24 cellular contexts compared by ENCODE assay signal in genomic region chr4:151430737-151431457, GRCh38. TPM values are rescaled to one million over a fixed set of nuclear protein-coding genes. Genes with fewer than 3 reads are reported as not detected.
DNase-seq lines count a peak whose midpoint lies in the region; ATAC-seq and TF ChIP-seq lines count a peak whose summit lies in the region.
"Had no signal": no experiment of that assay in that cellular context is flagged by ENCODE, and none has a peak within 500 bp of the region (broad histone marks: within the 10 kb centered on the region; RNA-seq: fewer than 3 reads in every experiment).

No MANE protein-coding gene starts in this region.

- H3K27me3 ChIP-seq in psoas muscle (ENCODE audit: insufficient read depth in 3 of 3, low read length in 2 of 3), result no peaks in the 10 kb centered on the region
- H3K27me3 ChIP-seq: upper lobe of right lung had no signal

- DNase-seq in NCI-H82 (lab: John Stamatoyannopoulos, UW), result peak; percentile 53
- no peak for DNase-seq in NCI-H82 treated with DMSO at 0.1 percent for 48 hours (lab: John Stamatoyannopoulos, UW; ENCODE audit: unreplicated experiment)
- peak; percentile 49 for DNase-seq in NCI-H345 (lab: John Stamatoyannopoulos, UW)
- peak; percentile 71 for DNase-seq in epithelial cell of esophagus (ENCODE audit: low read depth)
- no peak for DNase-seq in psoas muscle
- no peak for DNase-seq in HUDEP-2 (lab: John Stamatoyannopoulos, UW; ENCODE audit: unreplicated experiment in 76 of 76)
- no peak for DNase-seq in kidney tubule cell (ENCODE audit: low spot score)
- DNase-seq: activated B cell treated with CpG ODN at 0.5 μM for 24 hours; activated CD4-positive, alpha-beta T cell treated with anti-CD3 and anti-CD28 coated beads, Interleukin-2, amount 50 U/mL, for 48 hours; activated CD8-positive, alpha-beta memory T cell treated with anti-CD3 and anti-CD28 coated beads, Interleukin-2, amount 50 U/mL, for 4 hours; Caco-2; dermis blood vessel endothelial cell; HCEC 1CT; left ventricle myocardium inferior; naive thymus-derived CD4-positive, alpha-beta T cell; NCI-H2029 treated with DMSO at 0.1 percent for 48 hours; NCI-H524; RPMI8226; small intestine; stimulated activated CD4-positive, alpha-beta T cell treated with anti-CD3 and anti-CD28 coated beads, Interleukin-1b, Interleukin-23, amount 100 ng/mL, for 48 hours; upper lobe of right lung had no signal

- no peaks in the 10 kb centered on the region for H3K9me3 ChIP-seq in psoas muscle
- H3K9me3 ChIP-seq: Caco-2, left ventricle myocardium inferior, upper lobe of right lung had no signal

- H3K4me3 ChIP-seq in epithelial cell of esophagus (ENCODE audit: low read length) (no peak overlapping the region), psoas muscle (no peak overlapping the region)
- H3K4me3 ChIP-seq: GM12878, left ventricle myocardium inferior, upper lobe of right lung had no signal

- intact Hi-C loops in psoas muscle (cut with DNase I), result no loop called here

- H3K4me1 ChIP-seq in psoas muscle, result peaks cover 43% of the 10 kb centered on the region
- H3K4me1 ChIP-seq: upper lobe of right lung had no signal

- 53 to 70% (median 56%) methylated on average over 6 of the region's 6 CpGs for WGBS in psoas muscle, 3 donors

- peak overlapping the region; percentile 73 for H3K27ac ChIP-seq in psoas muscle
- H3K27ac ChIP-seq: left ventricle myocardium inferior, upper lobe of right lung had no signal

- ATAC-seq in psoas muscle (no peak), GM21723 (IDR thresholded peaks at IDR 0.05; ENCODE audit: unreplicated experiment) (no peak)
- ATAC-seq: naive thymus-derived CD4-positive, alpha-beta T cell had no signal

- no peak for TF ChIP-seq CTCF in epithelial cell of esophagus (IDR thresholded peaks at IDR 0.05; ENCODE audit: insufficient read depth, low read depth, low read length, missing control alignments)
- no peak for TF ChIP-seq CTCF in psoas muscle (IDR thresholded peaks at IDR 0.05)

- no peaks in the 10 kb centered on the region for H3K36me3 ChIP-seq in psoas muscle (ENCODE audit: insufficient read depth in 1 of 2, low read depth in 1 of 2)
- H3K36me3 ChIP-seq: left ventricle myocardium inferior, upper lobe of right lung had no signal

RNA-seq across cellular contexts. Expression of gene FHIP1A, which starts 21.9 kb away (rescaled TPM):
- 10 to 100 TPM; 37.7 to 46.7 (median 44.9) TPM for total RNA-seq in psoas muscle
- 10 to 100 TPM in 1 of 3 donors, 1 to 10 TPM in 1, under 1 TPM in 1; 0.51 to 20.5 (median 5.0) TPM for polyA plus RNA-seq in psoas muscle
- total RNA-seq: T-helper 2 cell treated with Interferon-gamma antibody and Interleukin-4, amounts not matched to agents 100 ng/mL and 5 ng/mL, for 36 hours had no signal
- polyA plus RNA-seq: naive thymus-derived CD4-positive, alpha-beta T cell had no signal

Comparison
In these comparisons a context has a peak if more than half of its experiments do, and no peak if none do; other contexts are left out.
1. DNase-seq: peak in NCI-H82 (single experiment), NCI-H345 (single experiment) and epithelial cell of esophagus (single experiment); none in NCI-H82 treated with DMSO at 0.1 percent for 48 hours (single experiment), psoas muscle (0 of 2), HUDEP-2 (0 of 76) and kidney tubule cell (single experiment).